Comparison of ENCODE assay signal across 32 cellular contexts in the genomic region with DNA sequence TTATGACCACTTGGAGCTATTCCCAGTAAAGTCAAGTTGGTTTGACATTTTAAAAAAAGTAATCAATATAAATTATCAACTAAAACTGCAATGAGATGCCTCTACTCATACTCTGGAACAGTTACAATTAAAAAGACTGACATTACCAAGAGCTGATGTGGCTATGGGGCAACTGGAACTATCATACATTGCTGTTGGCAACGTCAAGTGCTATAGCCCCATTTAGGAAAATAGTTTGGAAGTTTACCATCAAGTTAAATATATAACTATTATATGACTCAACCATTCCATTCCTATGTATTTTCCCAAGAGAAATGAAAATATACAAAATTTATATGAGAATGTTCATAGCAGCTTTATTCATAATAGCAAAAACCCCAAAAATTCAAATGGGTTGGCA.
"Had no signal": no experiment of that assay in that cellular context is flagged by ENCODE, and none has a peak within 500 bp of the region (broad histone marks: within the 10 kb centered on the region; RNA-seq: fewer than 3 reads in every experiment).

No MANE protein-coding gene starts in this region.

- DNase-seq: activated B cell treated with CpG ODN at 0.5 μM for 24 hours; activated CD4-positive, alpha-beta T cell treated with anti-CD3 and anti-CD28 coated beads for 48 hours; activated CD4-positive, alpha-beta T cell treated with anti-CD3 and anti-CD28 coated beads, Interleukin-2, amount 50 U/mL, for 1 hour; activated CD4-positive, alpha-beta T cell treated with anti-CD3 and anti-CD28 coated beads, Interleukin-2, amount 50 U/mL, for 48 hours; activated CD8-positive, alpha-beta memory T cell treated with anti-CD3 and anti-CD28 coated beads for 24 hours; activated CD8-positive, alpha-beta T cell treated with anti-CD3 and anti-CD28 coated beads for 36 hours; activated effector memory CD4-positive, alpha-beta T cell treated with anti-CD3 and anti-CD28 coated beads, Interleukin-2, amount 50 U/mL, for 16 hours; activated naive CD4-positive, alpha-beta T cell treated with anti-CD3 and anti-CD28 coated beads for 36 hours; activated naive CD8-positive, alpha-beta T cell treated with anti-CD3 and anti-CD28 coated beads for 36 hours; activated naive CD8-positive, alpha-beta T cell treated with anti-CD3 and anti-CD28 coated beads, Interleukin-2, amount 50 U/mL, for 24 hours; activated T-cell treated with anti-CD3 and anti-CD28 coated beads, Interleukin-2, amount 50 U/mL, for 48 hours; brain microvascular endothelial cell; dorsolateral prefrontal cortex; effector memory CD4-positive, alpha-beta T cell; endodermal cell; foreskin melanocyte; heart right ventricle; T1000; WERI-Rb-1 had no signal

- H3K9me3 Mint-ChIP-seq: activated naive CD4-positive, alpha-beta T cell treated with anti-CD3 and anti-CD28 coated beads, Interleukin-2, amount 50 U/mL, for 24 hours; activated naive CD8-positive, alpha-beta T cell treated with anti-CD3 and anti-CD28 coated beads, Interleukin-2, amount 50 U/mL, for 24 hours; endodermal cell; T-helper 1 cell treated with Interleukin-12 subunit alpha and Interleukin-12 subunit beta and Interleukin-4 antibody, amounts not matched to agents 30 μg/mL and 1 μg/mL, for 36 hours had no signal

- H3K9me3 ChIP-seq: gastroesophageal sphincter had no signal

- H3K27me3 Mint-ChIP-seq: activated B cell treated with CpG ODN at 0.5 μM for 24 hours; activated CD8-positive, alpha-beta T cell treated with anti-CD3 and anti-CD28 coated beads for 36 hours; activated naive CD4-positive, alpha-beta T cell treated with anti-CD3 and anti-CD28 coated beads, Interleukin-2, amount 50 U/mL, for 24 hours; activated naive CD8-positive, alpha-beta T cell treated with anti-CD3 and anti-CD28 coated beads for 36 hours; activated naive CD8-positive, alpha-beta T cell treated with anti-CD3 and anti-CD28 coated beads, Interleukin-2, amount 50 U/mL, for 24 hours; central memory CD8-positive, alpha-beta T cell; dendritic cell treated with granulocyte-macrophage colony-stimulating factor and Interleukin-4, amounts not matched to agents 40 ng/mL and 50 ng/mL, for 4 days had no signal

- ATAC-seq: activated CD4-positive, CD25-positive, alpha-beta regulatory T cell treated with anti-CD3 and anti-CD28 coated beads, Interleukin-2, amount 50 U/mL, for 24 hours; activated CD8-positive, alpha-beta T cell treated with anti-CD3 and anti-CD28 coated beads for 36 hours; activated naive CD8-positive, alpha-beta T cell treated with anti-CD3 and anti-CD28 coated beads, Interleukin-2, amount 50 U/mL, for 24 hours; esophagus mucosa; gastroesophageal sphincter; heart right ventricle had no signal

- H3K4me2 ChIP-seq: hepatocyte had no signal

- H3K27ac ChIP-seq: ascending aorta, brain microvascular endothelial cell, coronary artery, dorsolateral prefrontal cortex, gastroesophageal sphincter, heart right ventricle, hepatocyte, WERI-Rb-1 had no signal

- H3K4me1 ChIP-seq: ascending aorta, gastroesophageal sphincter, heart right ventricle had no signal

- H3K4me3 Mint-ChIP-seq: activated B cell treated with CpG ODN at 0.5 μM for 24 hours; activated CD8-positive, alpha-beta T cell treated with anti-CD3 and anti-CD28 coated beads for 36 hours; activated naive CD4-positive, alpha-beta T cell treated with anti-CD3 and anti-CD28 coated beads for 36 hours; activated naive CD4-positive, alpha-beta T cell treated with anti-CD3 and anti-CD28 coated beads, Interleukin-2, amount 50 U/mL, for 24 hours; activated naive CD8-positive, alpha-beta T cell treated with anti-CD3 and anti-CD28 coated beads for 36 hours; activated naive CD8-positive, alpha-beta T cell treated with anti-CD3 and anti-CD28 coated beads, Interleukin-2, amount 50 U/mL, for 24 hours; activated T-helper 1 cell treated with anti-CD3 and anti-CD28 coated beads, Interleukin-12 subunit alpha, Interleukin-12 subunit beta, Interleukin-2, Interleukin-4 antibody, amounts not matched to agents 30 ng/mL and 10 ng/mL and 1 ng/mL, durations not matched to agents 14 hours and 24 hours and 36 hours; central memory CD8-positive, alpha-beta T cell; dendritic cell treated with granulocyte-macrophage colony-stimulating factor and Interleukin-4, amounts not matched to agents 40 ng/mL and 50 ng/mL, for 4 days; endodermal cell; T-helper 1 cell treated with Interleukin-12 subunit alpha and Interleukin-12 subunit beta and Interleukin-4 antibody, amounts not matched to agents 30 μg/mL and 1 μg/mL, for 36 hours; T-helper 2 cell treated with Interferon-gamma antibody and Interleukin-4, amounts not matched to agents 5 μg/mL and 100 μg/mL, for 36 hours had no signal

- H3K27ac Mint-ChIP-seq: activated B cell treated with CpG ODN at 0.5 μM for 24 hours; activated CD8-positive, alpha-beta T cell treated with anti-CD3 and anti-CD28 coated beads for 36 hours; activated naive CD4-positive, alpha-beta T cell treated with anti-CD3 and anti-CD28 coated beads for 36 hours; activated naive CD4-positive, alpha-beta T cell treated with anti-CD3 and anti-CD28 coated beads, Interleukin-2, amount 50 U/mL, for 24 hours; activated naive CD8-positive, alpha-beta T cell treated with anti-CD3 and anti-CD28 coated beads for 36 hours; activated naive CD8-positive, alpha-beta T cell treated with anti-CD3 and anti-CD28 coated beads, Interleukin-2, amount 50 U/mL, for 24 hours; activated T-helper 1 cell treated with anti-CD3 and anti-CD28 coated beads, Interleukin-12 subunit alpha, Interleukin-12 subunit beta, Interleukin-2, Interleukin-4 antibody, amounts not matched to agents 30 ng/mL and 10 ng/mL and 1 ng/mL, durations not matched to agents 14 hours and 24 hours and 36 hours; activated T-helper 2 cell treated with anti-CD3 and anti-CD28 coated beads, Interferon-gamma antibody, Interleukin-2, Interleukin-4, amounts not matched to agents 10 μg/mL and 5 μg/mL and 100 μg/mL, durations not matched to agents 14 hours and 24 hours and 36 hours; dendritic cell treated with granulocyte-macrophage colony-stimulating factor and Interleukin-4, amounts not matched to agents 40 ng/mL and 50 ng/mL, for 4 days; endodermal cell; T-helper 1 cell treated with Interleukin-12 subunit alpha and Interleukin-12 subunit beta and Interleukin-4 antibody, amounts not matched to agents 30 μg/mL and 1 μg/mL, for 36 hours; T-helper 2 cell treated with Interferon-gamma antibody and Interleukin-4, amounts not matched to agents 5 μg/mL and 100 μg/mL, for 36 hours had no signal

- H3K4me3 ChIP-seq: ascending aorta, coronary artery, dorsolateral prefrontal cortex, gastroesophageal sphincter, heart right ventricle, hepatocyte had no signal

- H3K27me3 ChIP-seq: ascending aorta, brain microvascular endothelial cell, dorsolateral prefrontal cortex, gastroesophageal sphincter, heart right ventricle, hepatocyte had no signal

- H2AFZ ChIP-seq: hepatocyte had no signal

- H3K36me3 ChIP-seq: ascending aorta, brain microvascular endothelial cell, gastroesophageal sphincter, heart right ventricle, WERI-Rb-1 had no signal

- H3K36me3 Mint-ChIP-seq: activated naive CD4-positive, alpha-beta T cell treated with anti-CD3 and anti-CD28 coated beads, Interleukin-2, amount 50 U/mL, for 24 hours; activated naive CD8-positive, alpha-beta T cell treated with anti-CD3 and anti-CD28 coated beads for 36 hours had no signal

- H3K4me1 Mint-ChIP-seq: activated B cell treated with CpG ODN at 0.5 μM for 24 hours; activated naive CD4-positive, alpha-beta T cell treated with anti-CD3 and anti-CD28 coated beads, Interleukin-2, amount 50 U/mL, for 24 hours; activated naive CD8-positive, alpha-beta T cell treated with anti-CD3 and anti-CD28 coated beads for 36 hours; activated naive CD8-positive, alpha-beta T cell treated with anti-CD3 and anti-CD28 coated beads, Interleukin-2, amount 50 U/mL, for 24 hours; central memory CD8-positive, alpha-beta T cell; endodermal cell had no signal
